Comparison of ENCODE assay signal across 1 cellular context in genomic region chr9:120879421-120879820, GRCh38.
TF ChIP-seq lines count a peak whose summit lies in the region.

No MANE protein-coding gene starts in this region.

TF ChIP-seq in K562, 482 proteins besides CTCF, POLR2A, EP300 and RAD21:
- TF ChIP-seq ZNF146 (CRISPR knock-in tag; IDR thresholded peaks at IDR 0.05; ENCODE audit: unreplicated experiment) (no peak), ZBTB34 (CRISPR knock-in tag; IDR thresholded peaks at IDR 0.05) (no peak), CREB1 (IDR thresholded peaks at IDR 0.05) (no peak), CREB1 (CRISPR knock-in tag; IDR thresholded peaks at IDR 0.05) (no peak), BHLHE40 (IDR thresholded peaks at IDR 0.05; ENCODE audit: low read length) (0 out of 2 replicates have a peak, but pooled peaks have one; percentile 2), NR1H2 (CRISPR knock-in tag; IDR thresholded peaks at IDR 0.05) (no peak), MBD1 (CRISPR knock-in tag; IDR thresholded peaks at IDR 0.05) (no peak)
- TF ChIP-seq, protein P1, sequence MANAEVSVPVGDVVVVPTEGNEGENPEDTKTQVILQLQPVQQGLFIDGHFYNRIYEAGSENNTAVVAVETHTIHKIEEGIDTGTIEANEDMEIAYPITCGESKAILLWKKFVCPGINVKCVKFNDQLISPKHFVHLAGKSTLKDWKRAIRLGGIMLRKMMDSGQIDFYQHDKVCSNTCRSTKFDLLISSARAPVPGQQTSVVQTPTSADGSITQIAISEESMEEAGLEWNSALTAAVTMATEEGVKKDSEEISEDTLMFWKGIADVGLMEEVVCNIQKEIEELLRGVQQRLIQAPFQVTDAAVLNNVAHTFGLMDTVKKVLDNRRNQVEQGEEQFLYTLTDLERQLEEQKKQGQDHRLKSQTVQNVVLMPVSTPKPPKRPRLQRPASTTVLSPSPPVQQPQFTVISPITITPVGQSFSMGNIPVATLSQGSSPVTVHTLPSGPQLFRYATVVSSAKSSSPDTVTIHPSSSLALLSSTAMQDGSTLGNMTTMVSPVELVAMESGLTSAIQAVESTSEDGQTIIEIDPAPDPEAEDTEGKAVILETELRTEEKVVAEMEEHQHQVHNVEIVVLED (CRISPR knock-in tag; IDR thresholded peaks at IDR 0.05), result no peak
- TF ChIP-seq, protein P2, sequence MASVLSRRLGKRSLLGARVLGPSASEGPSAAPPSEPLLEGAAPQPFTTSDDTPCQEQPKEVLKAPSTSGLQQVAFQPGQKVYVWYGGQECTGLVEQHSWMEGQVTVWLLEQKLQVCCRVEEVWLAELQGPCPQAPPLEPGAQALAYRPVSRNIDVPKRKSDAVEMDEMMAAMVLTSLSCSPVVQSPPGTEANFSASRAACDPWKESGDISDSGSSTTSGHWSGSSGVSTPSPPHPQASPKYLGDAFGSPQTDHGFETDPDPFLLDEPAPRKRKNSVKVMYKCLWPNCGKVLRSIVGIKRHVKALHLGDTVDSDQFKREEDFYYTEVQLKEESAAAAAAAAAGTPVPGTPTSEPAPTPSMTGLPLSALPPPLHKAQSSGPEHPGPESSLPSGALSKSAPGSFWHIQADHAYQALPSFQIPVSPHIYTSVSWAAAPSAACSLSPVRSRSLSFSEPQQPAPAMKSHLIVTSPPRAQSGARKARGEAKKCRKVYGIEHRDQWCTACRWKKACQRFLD (CRISPR knock-in tag; IDR thresholded peaks at IDR 0.05), result no peak
